Comparison of ENCODE assay signal across 1 cellular context in genomic region chr2:64995041-64995440, GRCh38.
TF ChIP-seq lines count a peak whose summit lies in the region.

No MANE protein-coding gene starts in this region.

TF ChIP-seq in GM12878, 131 proteins besides CTCF, POLR2A, EP300 and RAD21 (continued from another document):
- no peak for TF ChIP-seq ZBTB4 (CRISPR knock-in tag; IDR thresholded peaks at IDR 0.05)
TF ChIP-seq in GM12878: peak in this region for 0.
